ENCODE assay signal across 8 cellular contexts in the genomic region with DNA sequence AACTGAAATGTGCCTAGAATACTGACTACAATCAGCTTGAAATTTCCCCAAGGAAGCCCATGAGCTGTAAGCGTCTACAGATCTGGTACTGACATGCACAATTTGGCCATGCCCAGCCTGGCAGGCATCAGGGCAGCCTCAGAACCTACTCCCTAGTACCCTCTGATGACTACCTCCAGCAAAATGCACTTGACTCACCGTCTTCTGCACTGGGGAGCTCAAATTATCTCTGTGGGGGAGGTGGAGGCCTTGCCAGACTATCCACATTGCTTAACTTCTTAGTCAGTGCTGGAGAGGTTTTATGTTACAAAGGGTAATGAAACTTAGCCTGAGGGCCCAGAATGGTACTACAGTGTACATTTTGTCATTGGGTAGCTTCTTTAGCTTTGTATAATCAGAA.
DNase-seq lines count a peak whose midpoint lies in the region; ATAC-seq and TF ChIP-seq lines count a peak whose summit lies in the region.

No MANE protein-coding gene starts in this region.

- H3K4me3 ChIP-seq in GM23338 = no peak overlapping the region
- no peak overlapping the region for H3K4me3 ChIP-seq in skeletal muscle cell (ENCODE audit: low read depth, low read length)

- peaks cover 6% of the 10 kb centered on the region; the same call in 1 of the 2 replicates for H3K9me2 ChIP-seq in GM23338 (ENCODE audit: insufficient read depth)

- H3K4me1 Mint-ChIP-seq in GM23338 = peaks cover 10% of the 10 kb centered on the region
- no peaks in the 10 kb centered on the region for H3K4me1 Mint-ChIP-seq in glutamatergic neuron (ENCODE audit: low read depth, unreplicated experiment)

- no peaks in the 10 kb centered on the region for H3K36me3 ChIP-seq in GM23338 (ENCODE audit: insufficient read depth)

- H4K20me1 ChIP-seq in GM23338 (replicated peaks; ENCODE audit: insufficient read depth) = no peaks in the 10 kb centered on the region

- H3F3A ChIP-seq in GM23338 (replicated peaks; ENCODE audit: low read depth) = no peaks in the 10 kb centered on the region

- no peaks in the 10 kb centered on the region for H3K79me2 ChIP-seq in GM23338 (replicated peaks; ENCODE audit: insufficient read depth)

- no peak overlapping the region for H3K4me3 Mint-ChIP-seq in GM23338
- no peak overlapping the region for H3K4me3 Mint-ChIP-seq in glutamatergic neuron (ENCODE audit: unreplicated experiment)

- no peak overlapping the region for H3K27ac ChIP-seq in GM23338 (ENCODE audit: low read depth)

- H3K4me1 ChIP-seq in GM23338 (ENCODE audit: insufficient read depth) = peaks cover 6% of the 10 kb centered on the region; the same call in 1 of the 2 replicates

- H3K9me3 Mint-ChIP-seq in GM23338 (peaks cover 3% of the 10 kb centered on the region; the same call in 2 of the 3 replicates), glutamatergic neuron (ENCODE audit: unreplicated experiment) (peaks cover 1% of the 10 kb centered on the region)

- H3K27me3 ChIP-seq in GM23338 (ENCODE audit: insufficient read depth) = no peaks in the 10 kb centered on the region

- H2AFZ ChIP-seq in GM23338 = peak overlapping the region; percentile 25; the same call in 1 of the 2 replicates

- H3K27me3 Mint-ChIP-seq in GM23338 (ENCODE audit: insufficient read depth, low read depth, poor library complexity) = no peaks in the 10 kb centered on the region
- H3K27me3 Mint-ChIP-seq in glutamatergic neuron (ENCODE audit: unreplicated experiment) = no peaks in the 10 kb centered on the region

- DNase-seq in GM23338 (ENCODE audit: low spot score) (no peak), NOMO-1 (lab: John Stamatoyannopoulos, UW; ENCODE audit: unreplicated experiment in 2 of 2) (peak; percentile 80 to 87), fibroblast of gingiva (ENCODE audit: low read depth) (peak; percentile 99), skeletal muscle cell (ENCODE audit: low read depth) (peak; percentile 94), D341Med (ENCODE audit: low spot score) (no peak), glutamatergic neuron (no peak)

- H3K27ac Mint-ChIP-seq in GM23338 (no peak overlapping the region), glutamatergic neuron (ENCODE audit: unreplicated experiment) (no peak overlapping the region)

- 0 out of 2 replicates have a peak overlapping the region, but pooled peaks have one; percentile 22 for H3K4me2 ChIP-seq in GM23338

- H3K36me3 Mint-ChIP-seq in GM23338 (ENCODE audit: low read depth) (no peaks in the 10 kb centered on the region), glutamatergic neuron (ENCODE audit: unreplicated experiment) (no peaks in the 10 kb centered on the region)

- ATAC-seq in GM23338 = no peak
- no peak for ATAC-seq in HG03280 (IDR thresholded peaks at IDR 0.05; ENCODE audit: unreplicated experiment)
- ATAC-seq in GM18511 (IDR thresholded peaks at IDR 0.05; ENCODE audit: unreplicated experiment) = no peak

- TF ChIP-seq CTCF in GM23338 (conservative IDR thresholded peaks at IDR 0.05; ENCODE audit: low read depth in 2 of 2) (no peak), glutamatergic neuron (IDR thresholded peaks at IDR 0.05; ENCODE audit: partially characterized antibody, unreplicated experiment) (no peak)

TF ChIP-seq in GM23338, 12 proteins besides CTCF, POLR2A, EP300 and RAD21 (continues in another document):
- no peak for TF ChIP-seq ZNF114 (CRISPR knock-in tag; IDR thresholded peaks at IDR 0.05)
- TF ChIP-seq ZNF331 (CRISPR knock-in tag; IDR thresholded peaks at IDR 0.05; ENCODE audit: low read depth) = no peak
- no peak for TF ChIP-seq EZH2 (IDR thresholded peaks at IDR 0.05; ENCODE audit: low read depth, unreplicated experiment)
- no peak for TF ChIP-seq NANOG (IDR thresholded peaks at IDR 0.05; ENCODE audit: borderline replicate concordance)
- TF ChIP-seq, protein P1, sequence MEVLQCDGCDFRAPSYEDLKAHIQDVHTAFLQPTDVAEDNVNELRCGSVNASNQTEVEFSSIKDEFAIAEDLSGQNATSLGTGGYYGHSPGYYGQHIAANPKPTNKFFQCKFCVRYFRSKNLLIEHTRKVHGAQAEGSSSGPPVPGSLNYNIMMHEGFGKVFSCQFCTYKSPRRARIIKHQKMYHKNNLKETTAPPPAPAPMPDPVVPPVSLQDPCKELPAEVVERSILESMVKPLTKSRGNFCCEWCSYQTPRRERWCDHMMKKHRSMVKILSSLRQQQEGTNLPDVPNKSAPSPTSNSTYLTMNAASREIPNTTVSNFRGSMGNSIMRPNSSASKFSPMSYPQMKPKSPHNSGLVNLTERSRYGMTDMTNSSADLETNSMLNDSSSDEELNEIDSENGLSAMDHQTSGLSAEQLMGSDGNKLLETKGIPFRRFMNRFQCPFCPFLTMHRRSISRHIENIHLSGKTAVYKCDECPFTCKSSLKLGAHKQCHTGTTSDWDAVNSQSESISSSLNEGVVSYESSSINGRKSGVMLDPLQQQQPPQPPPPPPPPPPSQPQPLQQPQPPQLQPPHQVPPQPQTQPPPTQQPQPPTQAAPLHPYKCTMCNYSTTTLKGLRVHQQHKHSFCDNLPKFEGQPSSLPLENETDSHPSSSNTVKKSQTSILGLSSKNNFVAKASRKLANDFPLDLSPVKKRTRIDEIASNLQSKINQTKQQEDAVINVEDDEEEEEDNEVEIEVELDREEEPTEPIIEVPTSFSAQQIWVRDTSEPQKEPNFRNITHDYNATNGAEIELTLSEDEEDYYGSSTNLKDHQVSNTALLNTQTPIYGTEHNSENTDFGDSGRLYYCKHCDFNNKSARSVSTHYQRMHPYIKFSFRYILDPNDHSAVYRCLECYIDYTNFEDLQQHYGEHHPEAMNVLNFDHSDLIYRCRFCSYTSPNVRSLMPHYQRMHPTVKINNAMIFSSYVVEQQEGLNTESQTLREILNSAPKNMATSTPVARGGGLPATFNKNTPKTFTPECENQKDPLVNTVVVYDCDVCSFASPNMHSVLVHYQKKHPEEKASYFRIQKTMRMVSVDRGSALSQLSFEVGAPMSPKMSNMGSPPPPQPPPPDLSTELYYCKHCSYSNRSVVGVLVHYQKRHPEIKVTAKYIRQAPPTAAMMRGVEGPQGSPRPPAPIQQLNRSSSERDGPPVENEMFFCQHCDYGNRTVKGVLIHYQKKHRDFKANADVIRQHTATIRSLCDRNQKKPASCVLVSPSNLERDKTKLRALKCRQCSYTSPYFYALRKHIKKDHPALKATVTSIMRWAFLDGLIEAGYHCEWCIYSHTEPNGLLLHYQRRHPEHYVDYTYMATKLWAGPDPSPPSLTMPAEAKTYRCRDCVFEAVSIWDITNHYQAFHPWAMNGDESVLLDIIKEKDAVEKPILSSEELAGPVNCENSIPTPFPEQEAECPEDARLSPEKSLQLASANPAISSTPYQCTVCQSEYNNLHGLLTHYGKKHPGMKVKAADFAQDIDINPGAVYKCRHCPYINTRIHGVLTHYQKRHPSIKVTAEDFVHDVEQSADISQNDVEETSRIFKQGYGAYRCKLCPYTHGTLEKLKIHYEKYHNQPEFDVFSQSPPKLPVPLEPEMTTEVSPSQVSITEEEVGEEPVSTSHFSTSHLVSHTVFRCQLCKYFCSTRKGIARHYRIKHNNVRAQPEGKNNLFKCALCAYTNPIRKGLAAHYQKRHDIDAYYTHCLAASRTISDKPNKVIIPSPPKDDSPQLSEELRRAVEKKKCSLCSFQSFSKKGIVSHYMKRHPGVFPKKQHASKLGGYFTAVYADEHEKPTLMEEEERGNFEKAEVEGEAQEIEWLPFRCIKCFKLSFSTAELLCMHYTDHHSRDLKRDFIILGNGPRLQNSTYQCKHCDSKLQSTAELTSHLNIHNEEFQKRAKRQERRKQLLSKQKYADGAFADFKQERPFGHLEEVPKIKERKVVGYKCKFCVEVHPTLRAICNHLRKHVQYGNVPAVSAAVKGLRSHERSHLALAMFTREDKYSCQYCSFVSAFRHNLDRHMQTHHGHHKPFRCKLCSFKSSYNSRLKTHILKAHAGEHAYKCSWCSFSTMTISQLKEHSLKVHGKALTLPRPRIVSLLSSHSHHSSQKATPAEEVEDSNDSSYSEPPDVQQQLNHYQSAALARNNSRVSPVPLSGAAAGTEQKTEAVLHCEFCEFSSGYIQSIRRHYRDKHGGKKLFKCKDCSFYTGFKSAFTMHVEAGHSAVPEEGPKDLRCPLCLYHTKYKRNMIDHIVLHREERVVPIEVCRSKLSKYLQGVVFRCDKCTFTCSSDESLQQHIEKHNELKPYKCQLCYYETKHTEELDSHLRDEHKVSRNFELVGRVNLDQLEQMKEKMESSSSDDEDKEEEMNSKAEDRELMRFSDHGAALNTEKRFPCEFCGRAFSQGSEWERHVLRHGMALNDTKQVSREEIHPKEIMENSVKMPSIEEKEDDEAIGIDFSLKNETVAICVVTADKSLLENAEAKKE (CRISPR knock-in tag; IDR thresholded peaks at IDR 0.05) = no peak
- no peak for TF ChIP-seq STAT1 (IDR thresholded peaks at IDR 0.05; ENCODE audit: unreplicated experiment)
- no peak for TF ChIP-seq EZH2phosphoT487 (IDR thresholded peaks at IDR 0.05; ENCODE audit: unreplicated experiment)
- TF ChIP-seq, protein P2, sequence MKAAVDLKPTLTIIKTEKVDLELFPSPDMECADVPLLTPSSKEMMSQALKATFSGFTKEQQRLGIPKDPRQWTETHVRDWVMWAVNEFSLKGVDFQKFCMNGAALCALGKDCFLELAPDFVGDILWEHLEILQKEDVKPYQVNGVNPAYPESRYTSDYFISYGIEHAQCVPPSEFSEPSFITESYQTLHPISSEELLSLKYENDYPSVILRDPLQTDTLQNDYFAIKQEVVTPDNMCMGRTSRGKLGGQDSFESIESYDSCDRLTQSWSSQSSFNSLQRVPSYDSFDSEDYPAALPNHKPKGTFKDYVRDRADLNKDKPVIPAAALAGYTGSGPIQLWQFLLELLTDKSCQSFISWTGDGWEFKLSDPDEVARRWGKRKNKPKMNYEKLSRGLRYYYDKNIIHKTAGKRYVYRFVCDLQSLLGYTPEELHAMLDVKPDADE (IDR thresholded peaks at IDR 0.05) = no peak
- TF ChIP-seq JUNB (IDR thresholded peaks at IDR 0.05; ENCODE audit: unreplicated experiment) = no peak
- TF ChIP-seq POLR2AphosphoS5 (IDR thresholded peaks at IDR 0.05; ENCODE audit: low read depth) = no peak
- TF ChIP-seq CREB1 (CRISPR knock-in tag; IDR thresholded peaks at IDR 0.05; ENCODE audit: low read depth) = no peak

Comparison
In these comparisons a context has a peak if more than half of its experiments do, and no peak if none do; other contexts are left out.
1. DNase-seq: peak in NOMO-1 (2 of 2), fibroblast of gingiva (single experiment) and skeletal muscle cell (single experiment); none in GM23338 (single experiment), D341Med (single experiment) and glutamatergic neuron (single experiment).